8 cellular contexts compared by ENCODE assay signal in genomic region chr1:237562247-237562823, GRCh38.
A peak's percentile ranks its signal among the peaks of the same experiment; 100 is the strongest.
DNase-seq lines count a peak whose midpoint lies in the region; ATAC-seq and TF ChIP-seq lines count a peak whose summit lies in the region.

No MANE protein-coding gene starts in this region.

- 60 to 68% methylated on average over 4 of the region's 4 CpGs for WGBS in heart right ventricle, 2 donors

- no peak overlapping the region for H2AFZ ChIP-seq in PC-9

- H3K4me1 ChIP-seq in heart right ventricle = peaks cover 0 to 55% (median 18%) of the 10 kb centered on the region in 9 donors
- H3K4me1 ChIP-seq in PC-9 (replicated peaks; ENCODE audit: insufficient read depth) = no peaks in the 10 kb centered on the region

- H3K79me2 ChIP-seq in PC-9 (ENCODE audit: low read depth) = no peaks in the 10 kb centered on the region

- H3K9me3 Mint-ChIP-seq in naive B cell = peaks cover 0 to 15% (median 4%) of the 10 kb centered on the region in 7 donors

- TF ChIP-seq CTCF in heart right ventricle (IDR thresholded peaks at IDR 0.05) (peak; percentile 12 to 67 (median 56)), PC-9 (conservative IDR thresholded peaks at IDR 0.05) (peak; percentile 83)

- H3K9me3 ChIP-seq in heart right ventricle (no peaks in the 10 kb centered on the region), PC-9 (ENCODE audit: insufficient read depth, low read depth) (no peaks in the 10 kb centered on the region)

- no peaks in the 10 kb centered on the region for H3K27me3 ChIP-seq in heart right ventricle
- no peaks in the 10 kb centered on the region for H3K27me3 ChIP-seq in H7 (ENCODE audit: control insufficient read depth, insufficient read depth, low read length)
- no peaks in the 10 kb centered on the region for H3K27me3 ChIP-seq in PC-9 (ENCODE audit: insufficient read depth, low read depth)

- POLR2A ChIA-PET in PC-9 (lab: Charles Lee; ENCODE audit: unreplicated experiment) = no interaction called here

- no peak overlapping the region for H3K4me2 ChIP-seq in PC-9

- H3K27me3 Mint-ChIP-seq in naive B cell = peaks cover 4 to 15% (median 7%) of the 10 kb centered on the region in 3 donors

- H3K9me2 ChIP-seq in PC-9 (ENCODE audit: insufficient read depth) = no peaks in the 10 kb centered on the region

- H3K36me3 Mint-ChIP-seq in naive B cell = no peaks in the 10 kb centered on the region

- ATAC-seq in heart right ventricle = peak in 1 of 8 donors; percentile 24
- ATAC-seq in Right ventricle myocardium superior (ENCODE audit: poor library complexity) = no peak
- no peak for ATAC-seq in naive B cell (ENCODE audit: low read depth in 2 of 2)

- CTCF ChIA-PET in PC-9 (lab: Charles Lee) = interaction anchor here (0.6 to 1.1 kb wide), 4 partner anchors 20 to 953 kb away, joined by 3 to 5 read pairs (median 4); no protein-coding TSS in a partner anchor

- peaks cover 0 to 20% (median 0%) of the 10 kb centered on the region in 9 donors for H3K36me3 ChIP-seq in heart right ventricle
- H3K36me3 ChIP-seq in H7 (replicated peaks; ENCODE audit: control insufficient read depth, insufficient read depth, low read length) = no peaks in the 10 kb centered on the region
- H3K36me3 ChIP-seq in PC-9 (ENCODE audit: low read depth) = no peaks in the 10 kb centered on the region

- intact Hi-C loops in heart right ventricle (cut with DNase I) (loop anchor here in 1 of 10 donors (10.0 kb wide), 2 partner anchors 798 to 948 kb away; no protein-coding TSS in a partner anchor), Right ventricle myocardium superior (cut with DNase I) (no loop called here), PC-9 (cut with micrococcal nuclease; ENCODE audit: unreplicated experiment) (loop anchor here (1.0 to 10.0 kb wide), 2 partner anchors 808 to 953 kb away; no protein-coding TSS in a partner anchor)

- BruUV-seq in PC-9 (replicated peaks; lab: Mats Ljungman, UMichigan) = no TSS peak

- H3F3A ChIP-seq in PC-9 (ENCODE audit: insufficient read depth, low read depth) = no peaks in the 10 kb centered on the region

- H4K20me1 ChIP-seq in PC-9 (ENCODE audit: insufficient read depth) = no peaks in the 10 kb centered on the region

- no peaks in the 10 kb centered on the region for H3K4me1 Mint-ChIP-seq in naive B cell

- DNase-seq in heart right ventricle = no peak
- DNase-seq in Right ventricle myocardium superior = no peak
- peak; percentile 32 for DNase-seq in H7
- DNase-seq in LHCN-M2 (ENCODE audit: low read depth) = peak; percentile 46
- DNase-seq in PC-9 = peak in 1 of 2 experiments; percentile 69
- peak; percentile 14 to 55 for DNase-seq in dermis microvascular lymphatic vessel endothelial cell (ENCODE audit: low read depth in 2 of 2)
- DNase-seq in naive B cell = peak; percentile 14
- no peak for DNase-seq in activated naive CD4-positive, alpha-beta T cell (lab: John Stamatoyannopoulos, UW)

- no peak overlapping the region for H3K27ac Mint-ChIP-seq in naive B cell

- H3K27ac ChIP-seq in heart right ventricle = no peak overlapping the region
- H3K27ac ChIP-seq in PC-9 = no peak overlapping the region

- H3K4me3 ChIP-seq in heart right ventricle (no peak overlapping the region), H7 (ENCODE audit: insufficient read depth, low read depth, low read length) (no peak overlapping the region), PC-9 (no peak overlapping the region)

- H3K4me3 Mint-ChIP-seq in naive B cell = no peak overlapping the region

Comparison
In these comparisons a context has a peak if more than half of its experiments do, and no peak if none do; other contexts are left out.
1. DNase-seq: peak in H7 (single experiment), LHCN-M2 (single experiment), dermis microvascular lymphatic vessel endothelial cell (2 of 2) and naive B cell (single experiment); none in heart right ventricle (0 of 2), Right ventricle myocardium superior (single experiment) and activated naive CD4-positive, alpha-beta T cell (0 of 4).